7 cellular contexts compared by ENCODE assay signal in the genomic region with DNA sequence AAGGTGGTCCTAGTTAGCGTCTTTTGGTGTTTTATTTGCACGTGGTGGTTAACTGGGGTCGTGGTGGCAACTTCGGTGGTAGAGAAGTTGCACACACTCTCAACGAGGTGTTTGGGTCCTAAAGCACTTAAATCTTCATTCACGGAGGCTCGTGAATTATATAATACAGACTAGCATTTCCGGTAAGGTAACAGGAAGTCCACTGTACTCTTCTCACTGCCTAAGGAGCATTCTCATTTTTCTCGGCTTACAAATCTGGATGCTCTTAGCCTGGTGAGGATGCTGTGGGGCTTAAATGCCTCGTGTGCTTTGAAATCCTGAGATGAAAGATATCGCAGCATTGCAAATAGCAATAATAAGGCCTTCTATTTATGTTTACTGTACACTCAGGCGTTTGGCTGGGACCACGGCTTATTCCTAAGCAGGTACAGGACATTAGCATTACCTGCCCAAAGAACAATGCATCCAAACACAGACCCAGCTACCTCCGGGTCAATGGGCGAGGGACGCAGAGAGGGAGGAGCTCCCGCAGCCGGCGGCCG. TPM values are rescaled to one million over a fixed set of nuclear protein-coding genes. Genes with fewer than 3 reads are reported as not detected.
DNase-seq lines count a peak whose midpoint lies in the region; ATAC-seq and TF ChIP-seq lines count a peak whose summit lies in the region.

No MANE protein-coding gene starts in this region.

- DNase-seq in GM10248 (ENCODE audit: extremely low spot score) (peak; percentile 21), RPMI7951 (ENCODE audit: low read depth) (peak; percentile 34), dermis blood vessel endothelial cell (peak; percentile 19), mucosa of gallbladder (ENCODE audit: low spot score) (no peak)

- H3K4me3 ChIP-seq in mononuclear cell (ENCODE audit: low read length) = peak overlapping the region; percentile 83

- CTCF ChIA-PET in GM10248 (lab: Yijun Ruan, JAX) = interaction anchor here (0.8 to 4.8 kb wide), 10 partner anchors 10 to 170 kb away, joined by 3 to 26 read pairs (median 6); a partner anchor contains a TSS

- no peaks in the 10 kb centered on the region for H3K9me3 ChIP-seq in mononuclear cell (ENCODE audit: low read depth, low read length)

- ATAC-seq in HG03280 (IDR thresholded peaks at IDR 0.05; ENCODE audit: unreplicated experiment) (peak; percentile 5), GM18511 (IDR thresholded peaks at IDR 0.05; ENCODE audit: unreplicated experiment) (no peak)

- no peak for TF ChIP-seq CTCF in GM10248 (IDR thresholded peaks at IDR 0.05; ENCODE audit: control extremely low read depth, extremely low read depth, low read depth, missing control alignments)

- POLR2A ChIA-PET in GM10248 (lab: Yijun Ruan, JAX) = no interaction called here

- no peaks in the 10 kb centered on the region for H3K27me3 ChIP-seq in mononuclear cell (ENCODE audit: insufficient read depth, low read length)

- peaks cover 35% of the 10 kb centered on the region for H3K4me1 ChIP-seq in mononuclear cell (ENCODE audit: insufficient read depth, low read length)

RNA-seq across cellular contexts. Expression of a gene that starts 1.0 kb away (rescaled TPM):
- total RNA-seq in RPMI7951 (2014; rRNA removed; shearing (Covaris generic)) = 66.7 and 70.0 TPM in 2 replicates
- total RNA-seq in dermis blood vessel endothelial cell = 82.6 and 92.1 TPM in 2 replicates
- total RNA-seq in mononuclear cell = 76.4 TPM
- 62.8 TPM for total RNA-seq in mucosa of gallbladder
